20 cellular contexts compared by ENCODE assay signal in genomic region chr3:162538466-162538865, GRCh38.
"Had no signal": no experiment of that assay in that cellular context is flagged by ENCODE, and none has a peak within 500 bp of the region (broad histone marks: within the 10 kb centered on the region; RNA-seq: fewer than 3 reads in every experiment).

No MANE protein-coding gene starts in this region.

- H3K4me1 ChIP-seq: gastrocnemius medialis, prostate gland, spleen, upper lobe of right lung had no signal

- H3K36me3 ChIP-seq: gastrocnemius medialis, prostate gland, spleen, upper lobe of right lung had no signal

- H3K9me3 ChIP-seq: gastrocnemius medialis, prostate gland, spleen, upper lobe of right lung had no signal

- DNase-seq: activated CD4-positive, alpha-beta memory T cell treated with anti-CD3 and anti-CD28 coated beads, Interleukin-2, amount 10 ng/mL, durations not matched to agents 7 days and 5 days; activated CD4-positive, alpha-beta T cell treated with anti-CD3 and anti-CD28 coated beads, Interleukin-2, amount 10 ng/mL, durations not matched to agents 24 days and 14 days; activated effector memory CD4-positive, alpha-beta T cell treated with Interleukin-2 at 50 U/mL for 16 hours; activated naive CD4-positive, alpha-beta T cell treated with anti-CD3 and anti-CD28 coated beads, Interleukin-2, amount 10 ng/mL, durations not matched to agents 7 days and 5 days; activated T-cell treated with anti-CD3 and anti-CD28 coated beads, Interleukin-2, amount 50 U/mL, for 72 hours; amygdala; effector CD4-positive, alpha-beta T cell; erythroblast; gastrocnemius medialis; hypothalamus; left ventricle myocardium superior; mammary epithelial cell; midbrain; natural killer cell; spleen; stimulated activated CD4-positive, alpha-beta T cell treated with anti-CD3 and anti-CD28 coated beads, Interleukin-4, amount 100 ng/mL, for 4 hours; stimulated activated naive CD8-positive, alpha-beta T cell treated with anti-CD3 and anti-CD28 coated beads, Interleukin-15, Interleukin-2, amounts not matched to agents 100 U/mL and 50 U/mL, for 24 hours; upper lobe of right lung had no signal

- H3K27me3 ChIP-seq: gastrocnemius medialis, spleen, upper lobe of right lung had no signal

- H3K4me3 ChIP-seq: gastrocnemius medialis, prostate gland, spleen, upper lobe of right lung had no signal

- ATAC-seq: activated CD4-positive, CD25-positive, alpha-beta regulatory T cell treated with anti-CD3 and anti-CD28 coated beads, Interleukin-2, amount 50 U/mL, for 24 hours; activated T-cell treated with anti-CD3 and anti-CD28 coated beads, Interleukin-2, amount 50 U/mL, for 72 hours; gastrocnemius medialis; left ventricle myocardium superior; natural killer cell; stimulated activated naive CD8-positive, alpha-beta T cell treated with anti-CD3 and anti-CD28 coated beads, Interleukin-15, Interleukin-2, amounts not matched to agents 100 U/mL and 50 U/mL, for 24 hours; upper lobe of right lung had no signal

- H3K27ac ChIP-seq: gastrocnemius medialis, prostate gland, spleen, upper lobe of right lung had no signal
